In the genomic region with DNA sequence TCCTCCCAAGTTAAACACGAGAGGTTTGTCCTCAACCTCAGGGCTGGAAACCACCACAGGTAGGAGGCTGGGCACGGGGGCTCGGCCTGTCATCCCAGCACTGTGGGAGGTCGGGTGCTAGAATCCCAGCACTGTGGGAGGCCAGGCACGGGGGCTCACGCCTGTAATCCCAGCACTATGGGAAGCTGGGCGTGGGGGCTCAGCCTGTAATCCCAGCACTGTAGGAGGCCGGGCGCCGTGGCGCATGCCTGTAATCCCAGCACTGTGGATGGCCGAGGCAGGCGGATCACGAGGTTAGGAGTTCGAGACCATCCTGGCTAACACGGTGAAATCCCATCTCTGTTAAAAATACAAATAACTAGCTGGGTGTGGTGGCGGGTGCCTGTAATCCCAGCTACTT, we compare ENCODE assay signal across 32 cellular contexts.
"Had no signal": no experiment of that assay in that cellular context is flagged by ENCODE, and none has a peak within 500 bp of the region (broad histone marks: within the 10 kb centered on the region; RNA-seq: fewer than 3 reads in every experiment).

No MANE protein-coding gene starts in this region.

- DNase-seq: activated CD4-positive, CD25-positive, alpha-beta regulatory T cell treated with anti-CD3 and anti-CD28 coated beads, Interleukin-2, amount 50 U/mL, for 72 hours; activated CD8-positive, alpha-beta memory T cell treated with anti-CD3 and anti-CD28 coated beads, Interleukin-2, amount 50 U/mL, for 48 hours; activated naive CD4-positive, alpha-beta T cell; activated naive CD8-positive, alpha-beta T cell treated with anti-CD3 and anti-CD28 coated beads for 36 hours; activated T-cell treated with anti-CD3 and anti-CD28 coated beads, Interleukin-2, amount 50 U/mL, for 48 hours; dorsolateral prefrontal cortex; effector memory CD4-positive, alpha-beta T cell; erythroblast; gastrocnemius medialis; glutamatergic neuron; left cardiac atrium; left ventricle myocardium superior; mammary epithelial cell; midbrain; naive thymus-derived CD4-positive, alpha-beta T cell; nucleus accumbens; psoas muscle; sigmoid colon; small intestine; stimulated activated CD4-positive, alpha-beta T cell treated with anti-CD3 and anti-CD28 coated beads, Interleukin-4, amount 100 ng/mL, for 24 hours; stimulated activated CD8-positive, alpha-beta memory T cell treated with anti-CD3 and anti-CD28 coated beads, Interleukin-4, amount 100 ng/mL, for 48 hours; stimulated activated naive CD4-positive, alpha-beta T cell; T-helper 2 cell had no signal

- H3K27me3 Mint-ChIP-seq: activated CD4-positive, alpha-beta T cell treated with anti-CD3 and anti-CD28 coated beads, Interleukin-2, amount 10 ng/mL, durations not matched to agents 24 days and 14 days; activated naive CD8-positive, alpha-beta T cell treated with anti-CD3 and anti-CD28 coated beads for 36 hours; naive thymus-derived CD4-positive, alpha-beta T cell had no signal

- H3K27me3 ChIP-seq: adrenal gland, body of pancreas, dorsolateral prefrontal cortex, gastrocnemius medialis, sigmoid colon, tibial nerve had no signal

- H3K79me2 ChIP-seq: parathyroid adenoma had no signal

- H3K27ac Mint-ChIP-seq: activated CD4-positive, alpha-beta T cell treated with anti-CD3 and anti-CD28 coated beads, Interleukin-2, amount 10 ng/mL, durations not matched to agents 24 days and 14 days; activated naive CD8-positive, alpha-beta T cell treated with anti-CD3 and anti-CD28 coated beads for 36 hours; activated T-helper 2 cell treated with anti-CD3 and anti-CD28 coated beads, Interferon-gamma antibody, Interleukin-2, Interleukin-4, amounts not matched to agents 10 μg/mL and 5 μg/mL and 100 μg/mL, durations not matched to agents 14 hours and 24 hours and 36 hours had no signal

- H3K4me1 ChIP-seq: body of pancreas, parathyroid adenoma, sigmoid colon had no signal

- H3K4me3 Mint-ChIP-seq: activated CD4-positive, alpha-beta T cell treated with anti-CD3 and anti-CD28 coated beads, Interleukin-2, amount 10 ng/mL, durations not matched to agents 24 days and 14 days; activated naive CD8-positive, alpha-beta T cell treated with anti-CD3 and anti-CD28 coated beads for 36 hours; naive thymus-derived CD4-positive, alpha-beta T cell had no signal

- H3K4me3 ChIP-seq: adrenal gland, body of pancreas, dorsolateral prefrontal cortex, gastrocnemius medialis, psoas muscle, sigmoid colon, tibial nerve had no signal

- H3K9me3 Mint-ChIP-seq: activated CD4-positive, alpha-beta T cell treated with anti-CD3 and anti-CD28 coated beads, Interleukin-2, amount 10 ng/mL, durations not matched to agents 24 days and 14 days; activated naive CD8-positive, alpha-beta T cell treated with anti-CD3 and anti-CD28 coated beads for 36 hours; activated T-helper 2 cell treated with anti-CD3 and anti-CD28 coated beads, Interferon-gamma antibody, Interleukin-2, Interleukin-4, amounts not matched to agents 10 μg/mL and 5 μg/mL and 100 μg/mL, durations not matched to agents 14 hours and 24 hours and 36 hours had no signal

- H3K27ac ChIP-seq: adrenal gland, dorsolateral prefrontal cortex, gastrocnemius medialis, parathyroid adenoma, psoas muscle, sigmoid colon, tibial nerve had no signal

- H2AFZ ChIP-seq: parathyroid adenoma had no signal

- H3K9ac ChIP-seq: parathyroid adenoma had no signal

- H3K9me3 ChIP-seq: adrenal gland, body of pancreas, gastrocnemius medialis, psoas muscle, sigmoid colon, tibial nerve had no signal

- FAIRE-seq: colon, keratinocyte, small intestine, urothelium cell line had no signal

- ATAC-seq: body of pancreas; gastrocnemius medialis; left cardiac atrium; left ventricle myocardium superior; naive thymus-derived CD4-positive, alpha-beta T cell; psoas muscle had no signal
